Comparison of ENCODE assay signal across 16 cellular contexts in the genomic region with DNA sequence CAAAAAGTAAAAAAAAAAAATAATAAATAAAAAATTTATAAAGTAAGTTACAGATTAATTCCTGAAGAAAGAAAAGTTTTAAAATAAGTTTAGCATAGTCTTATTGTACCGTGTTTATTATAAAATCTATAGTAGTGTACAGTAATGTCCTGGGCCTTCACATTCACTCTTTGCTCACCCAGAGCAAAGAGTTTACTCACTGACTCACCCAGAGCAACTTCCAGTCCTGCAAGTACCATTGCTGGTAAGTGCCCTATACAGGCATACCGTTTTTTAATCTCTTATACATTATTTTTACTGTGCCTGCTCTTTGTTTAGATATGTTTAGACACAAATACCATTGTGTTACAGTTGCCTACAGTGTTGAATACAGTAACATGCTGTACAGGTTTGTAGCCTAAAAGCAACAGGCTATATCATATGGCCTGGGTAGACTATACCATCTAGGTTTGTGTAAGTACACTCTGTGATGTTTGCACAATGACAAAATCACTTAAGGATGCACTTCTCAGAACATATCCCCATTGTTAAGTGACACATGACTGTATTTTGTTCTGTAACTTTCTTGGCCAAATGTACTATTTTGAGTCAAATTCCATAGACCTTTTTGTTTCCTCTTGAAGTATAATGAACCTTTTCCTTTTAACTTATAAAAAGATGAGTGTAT.
DNase-seq lines count a peak whose midpoint lies in the region; ATAC-seq, FAIRE-seq and TF ChIP-seq lines count a peak whose summit lies in the region.
"Had no signal": no experiment of that assay in that cellular context is flagged by ENCODE, and none has a peak within 500 bp of the region (broad histone marks: within the 10 kb centered on the region; RNA-seq: fewer than 3 reads in every experiment).

No MANE protein-coding gene starts in this region.

- peak; percentile 89 for ATAC-seq in IMR-90 (ENCODE audit: low read depth)
- no peak for ATAC-seq in HG03439 (IDR thresholded peaks at IDR 0.05; ENCODE audit: unreplicated experiment)
- ATAC-seq: body of pancreas had no signal

- peak overlapping the region; percentile 77 for H2BK20ac ChIP-seq in IMR-90 (ENCODE audit: low read depth, low read length)

- no peak overlapping the region for H3K9ac ChIP-seq in IMR-90 (ENCODE audit: low read depth, low read length)
- H3K9ac ChIP-seq in astrocyte (ENCODE audit: low read length), result no peak overlapping the region

- peak overlapping the region in 1 of 2 experiments; percentile 61; a peak in 1 of 4 replicates for H4K8ac ChIP-seq in IMR-90 (ENCODE audit: low read depth in 2 of 2, low read length in 2 of 2)

- no peak for TF ChIP-seq POLR2A in IMR-90 (IDR thresholded peaks at IDR 0.05; ENCODE audit: low read depth, low read length)

- no peaks in the 10 kb centered on the region for H3K9me3 ChIP-seq in IMR-90 (ENCODE audit: control insufficient read depth, insufficient read depth, low read length)
- no peaks in the 10 kb centered on the region for H3K9me3 ChIP-seq in astrocyte (ENCODE audit: insufficient read depth, low read depth, low read length)
- H3K9me3 ChIP-seq: body of pancreas, lower lobe of right lung, stomach had no signal

- H3K9me3 Mint-ChIP-seq in Calu3 (ENCODE audit: low read depth, unreplicated experiment) (no peaks in the 10 kb centered on the region), astrocyte (ENCODE audit: unreplicated experiment) (peaks cover 3% of the 10 kb centered on the region)
- H3K9me3 Mint-ChIP-seq in activated CD4-positive, alpha-beta T cell treated with anti-CD3 and anti-CD28 coated beads, Interleukin-2, amount 10 ng/mL, durations not matched to agents 7 days and 5 days, result no peaks in the 10 kb centered on the region
- H3K9me3 Mint-ChIP-seq: activated B cell treated with CpG ODN at 0.5 μM for 24 hours, nephron had no signal

- H3K36me3 ChIP-seq in IMR-90 (ENCODE audit: control insufficient read depth, insufficient read depth, low read length) (no peaks in the 10 kb centered on the region), astrocyte (ENCODE audit: insufficient read depth, low read length) (no peaks in the 10 kb centered on the region)
- H3K36me3 ChIP-seq: lower lobe of right lung, stomach had no signal

- no CpG with 5 or more reads among the region's 2 CpGs for WGBS in IMR-90 (ENCODE audit: extremely low coverage in 2 of 2, insufficient read length in 1 of 2), 2 experiments

- H2AK9ac ChIP-seq in IMR-90 (replicated peaks; ENCODE audit: low read depth, low read length, poor library complexity), result no peak overlapping the region

- peaks cover 0 to 4% of the 10 kb centered on the region in 2 experiments; a peak in 1 of 4 replicates for H3K79me1 ChIP-seq in IMR-90 (ENCODE audit: low read depth in 1 of 2, low read length in 2 of 2)

- H3K9me1 ChIP-seq in IMR-90 (ENCODE audit: insufficient read depth, low read length), result no peaks in the 10 kb centered on the region; the same call in 1 of the 2 replicates

- no peaks in the 10 kb centered on the region for H3K79me2 ChIP-seq in astrocyte (ENCODE audit: insufficient read depth, low read length)

- no peak for TF ChIP-seq RAD21 in IMR-90 (IDR thresholded peaks at IDR 0.05; ENCODE audit: low read length)

- CTCF ChIA-PET in Calu3 (lab: Charles Lee) (no interaction called here), IMR-90 (lab: Yijun Ruan, JAX) (interaction anchor here (0.6 kb wide), 1 partner anchor 348 kb away, joined by 3 read pairs; no protein-coding TSS in a partner anchor)
- CTCF ChIA-PET in activated CD4-positive, alpha-beta T cell treated with anti-CD3 and anti-CD28 coated beads, Interleukin-2, amount 10 ng/mL, durations not matched to agents 7 days and 5 days (lab: Charles Lee), result interaction anchor here (1.0 kb wide), 1 partner anchor 41 kb away, joined by 3 read pairs; no protein-coding TSS in a partner anchor

- TF ChIP-seq CTCF in Calu3 (IDR thresholded peaks at IDR 0.05; ENCODE audit: unreplicated experiment), result no peak
- no peak for TF ChIP-seq CTCF in IMR-90 (conservative IDR thresholded peaks at IDR 0.05; ENCODE audit: low read depth, low read length)
- TF ChIP-seq CTCF in astrocyte (IDR thresholded peaks at IDR 0.05; ENCODE audit: insufficient read depth, low read depth, low read length), result no peak

- intact Hi-C loops in Calu3 (cut with micrococcal nuclease; ENCODE audit: unreplicated experiment) (no loop called here), IMR-90 (cut with micrococcal nuclease) (loop anchor here (10.0 kb wide), 1 partner anchor 443 kb away; no protein-coding TSS in a partner anchor)

- H3K27me3 ChIP-seq in IMR-90 (ENCODE audit: control insufficient read depth, insufficient read depth, low read length), result no peaks in the 10 kb centered on the region
- no peaks in the 10 kb centered on the region for H3K27me3 ChIP-seq in astrocyte (ENCODE audit: insufficient read depth, low read length)
- H3K27me3 ChIP-seq: body of pancreas, stomach had no signal

- H3K56ac ChIP-seq in IMR-90 (ENCODE audit: extremely low read depth, insufficient read depth, low read length), result 0 out of 2 replicates have a peak overlapping the region, but pooled peaks have one; percentile 3

- H3K14ac ChIP-seq in IMR-90 (replicated peaks; ENCODE audit: low read depth, low read length), result peak overlapping the region; percentile 74

- peaks cover 8% of the 10 kb centered on the region for H3K4me1 Mint-ChIP-seq in Calu3 (ENCODE audit: low read depth, unreplicated experiment)
- peaks cover 8% of the 10 kb centered on the region for H3K4me1 Mint-ChIP-seq in astrocyte (ENCODE audit: low read depth, unreplicated experiment)
- no peaks in the 10 kb centered on the region for H3K4me1 Mint-ChIP-seq in activated CD4-positive, alpha-beta T cell treated with anti-CD3 and anti-CD28 coated beads, Interleukin-2, amount 10 ng/mL, durations not matched to agents 7 days and 5 days
- H3K4me1 Mint-ChIP-seq: activated B cell treated with CpG ODN at 0.5 μM for 24 hours, B cell had no signal

- DNase-seq in Calu3, result peak; percentile 10
- DNase-seq in IMR-90, result peak; percentile 73
- DNase-seq in astrocyte (ENCODE audit: low read depth), result peak; percentile 18
- DNase-seq in iris pigment epithelial cell (ENCODE audit: low read depth), result peak; percentile 69
- no peak for DNase-seq in activated CD4-positive, alpha-beta T cell treated with anti-CD3 and anti-CD28 coated beads, Interleukin-2, amount 10 ng/mL, durations not matched to agents 7 days and 5 days
- DNase-seq in activated CD4-positive, CD25-positive, alpha-beta regulatory T cell treated with anti-CD3 and anti-CD28 coated beads, Interleukin-2, amount 50 U/mL, for 72 hours, result no peak
- DNase-seq in NCI-H1105 treated with DMSO at 0.1 percent for 48 hours (lab: John Stamatoyannopoulos, UW), result no peak
- DNase-seq: activated B cell treated with CpG ODN at 0.5 μM for 24 hours, body of pancreas, lower lobe of right lung, NCI-H1930, RPMI8226, stomach had no signal

- dilution Hi-C loops in IMR-90 (cut with HindIII; ENCODE audit: low sequenced_read_pairs, unreplicated experiment), result no loop called here

- H2AK5ac ChIP-seq in IMR-90 (ENCODE audit: low read depth, low read length), result no peak overlapping the region

- no peaks in the 10 kb centered on the region for H3K36me3 Mint-ChIP-seq in Calu3 (ENCODE audit: insufficient read depth, unreplicated experiment)
- H3K36me3 Mint-ChIP-seq in astrocyte (ENCODE audit: low read depth, unreplicated experiment), result peaks cover 2% of the 10 kb centered on the region
- H3K36me3 Mint-ChIP-seq in activated CD4-positive, alpha-beta T cell treated with anti-CD3 and anti-CD28 coated beads, Interleukin-2, amount 10 ng/mL, durations not matched to agents 7 days and 5 days (ENCODE audit: low read depth), result peaks cover 7% of the 10 kb centered on the region

- H3K4me2 ChIP-seq in IMR-90 (ENCODE audit: low read depth, low read length) (no peak overlapping the region), astrocyte (ENCODE audit: low read length) (peak overlapping the region; percentile 31)

- peak; percentile 68 for FAIRE-seq in astrocyte (lab: Jason Lieb, UNC)

- H4K5ac ChIP-seq in IMR-90 (ENCODE audit: low read depth, low read length), result peak overlapping the region; percentile 43; the same call in 1 of the 2 replicates

- H3K27ac Mint-ChIP-seq in Calu3 (ENCODE audit: unreplicated experiment) (no peak overlapping the region), astrocyte (ENCODE audit: unreplicated experiment) (no peak overlapping the region)
- no peak overlapping the region for H3K27ac Mint-ChIP-seq in activated CD4-positive, alpha-beta T cell treated with anti-CD3 and anti-CD28 coated beads, Interleukin-2, amount 10 ng/mL, durations not matched to agents 7 days and 5 days
- H3K27ac Mint-ChIP-seq: activated B cell treated with CpG ODN at 0.5 μM for 24 hours, B cell, nephron had no signal

- peak overlapping the region; percentile 1; the same call in 1 of the 2 replicates for H3K4ac ChIP-seq in IMR-90 (ENCODE audit: low read depth, low read length)

- peak overlapping the region; percentile 54; the same call in 1 of the 2 replicates for H3K18ac ChIP-seq in IMR-90 (ENCODE audit: low read depth, low read length)

- H2BK5ac ChIP-seq in IMR-90 (ENCODE audit: low read depth, low read length, poor library complexity, severe bottlenecking), result peak overlapping the region; percentile 84

- H3K27ac ChIP-seq in IMR-90 (ENCODE audit: insufficient read depth, low read length) (no peak overlapping the region), astrocyte (ENCODE audit: low read depth, low read length) (peak overlapping the region; percentile 26)
- H3K27ac ChIP-seq: body of pancreas, lower lobe of right lung, stomach had no signal

- in situ Hi-C loops in IMR-90 (cut with MboI; ENCODE audit: low sequenced_read_pairs), result no loop called here

- 0 out of 2 replicates have a peak overlapping the region, but pooled peaks have one; percentile 13 for H4K91ac ChIP-seq in IMR-90 (ENCODE audit: insufficient read depth, low read depth, low read length)

- no peak overlapping the region for H3K23ac ChIP-seq in IMR-90 (ENCODE audit: low read depth, low read length)

- H2AFZ ChIP-seq in IMR-90 (replicated peaks; ENCODE audit: low read length, poor library complexity) (no peak overlapping the region), astrocyte (ENCODE audit: low read depth, low read length) (no peak overlapping the region)

- peak overlapping the region; percentile 32; the same call in 1 of the 2 replicates for H2BK120ac ChIP-seq in IMR-90 (ENCODE audit: low read depth, low read length)

- no peaks in the 10 kb centered on the region for H3K27me3 Mint-ChIP-seq in Calu3 (ENCODE audit: unreplicated experiment)
- no peaks in the 10 kb centered on the region for H3K27me3 Mint-ChIP-seq in astrocyte (ENCODE audit: low read depth, unreplicated experiment)
- no peaks in the 10 kb centered on the region for H3K27me3 Mint-ChIP-seq in activated CD4-positive, alpha-beta T cell treated with anti-CD3 and anti-CD28 coated beads, Interleukin-2, amount 10 ng/mL, durations not matched to agents 7 days and 5 days
- H3K27me3 Mint-ChIP-seq: activated B cell treated with CpG ODN at 0.5 μM for 24 hours, B cell had no signal

- H3K4me3 ChIP-seq in IMR-90 (ENCODE audit: insufficient read depth, low read depth, low read length), result no peak overlapping the region
- no peak overlapping the region for H3K4me3 ChIP-seq in astrocyte (ENCODE audit: insufficient read depth, low read depth, low read length)
- H3K4me3 ChIP-seq: body of pancreas, lower lobe of right lung, stomach had no signal

- H3K4me1 ChIP-seq in IMR-90 (ENCODE audit: control insufficient read depth, insufficient read depth, low read length) (peaks cover 2% of the 10 kb centered on the region; the same call in 1 of the 2 replicates), astrocyte (ENCODE audit: insufficient read depth, low read length) (peaks cover 3% of the 10 kb centered on the region)
- H3K4me1 ChIP-seq: body of pancreas had no signal

- 0 out of 3 replicates have a peak overlapping the region, but pooled peaks have one; percentile 36 for H2BK15ac ChIP-seq in IMR-90 (ENCODE audit: low read depth, low read length)

- H4K20me1 ChIP-seq in IMR-90 (ENCODE audit: insufficient read depth, low read length) (peaks cover 2% of the 10 kb centered on the region; the same call in 1 of the 2 replicates), astrocyte (ENCODE audit: insufficient read depth, low read length) (no peaks in the 10 kb centered on the region)

- no TSS peak for BruUV-seq in Calu3 (replicated peaks; lab: Mats Ljungman, UMichigan)
- BruUV-seq in IMR-90 (replicated peaks; lab: Mats Ljungman, UMichigan), result no TSS peak

- POLR2A ChIA-PET in IMR-90 (lab: Charles Lee; ENCODE audit: unreplicated experiment), result no interaction called here
- POLR2A ChIA-PET in activated CD4-positive, alpha-beta T cell treated with anti-CD3 and anti-CD28 coated beads, Interleukin-2, amount 10 ng/mL, durations not matched to agents 7 days and 5 days (lab: Charles Lee), result no interaction called here

- H3K4me3 Mint-ChIP-seq in Calu3 (ENCODE audit: low read depth, unreplicated experiment), result no peak overlapping the region
- no peak overlapping the region for H3K4me3 Mint-ChIP-seq in astrocyte (ENCODE audit: unreplicated experiment)
- H3K4me3 Mint-ChIP-seq in activated CD4-positive, alpha-beta T cell treated with anti-CD3 and anti-CD28 coated beads, Interleukin-2, amount 10 ng/mL, durations not matched to agents 7 days and 5 days, result no peak overlapping the region
- H3K4me3 Mint-ChIP-seq: activated B cell treated with CpG ODN at 0.5 μM for 24 hours, B cell, nephron had no signal

Comparison
In these comparisons a context has a peak if more than half of its experiments do, and no peak if none do; other contexts are left out.
1. DNase-seq: peak in Calu3 (single experiment), IMR-90 (single experiment), astrocyte (single experiment) and iris pigment epithelial cell (single experiment); none in activated CD4-positive, alpha-beta T cell treated with anti-CD3 and anti-CD28 coated beads, Interleukin-2, amount 10 ng/mL, durations not matched to agents 7 days and 5 days (single experiment), activated CD4-positive, CD25-positive, alpha-beta regulatory T cell treated with anti-CD3 and anti-CD28 coated beads, Interleukin-2, amount 50 U/mL, for 72 hours (single experiment) and NCI-H1105 treated with DMSO at 0.1 percent for 48 hours (single experiment).